In genomic region chr12:65570451-65571130, GRCh38 we compare ENCODE assay signal across 18 cellular contexts.
DNase-seq lines count a peak whose midpoint lies in the region; ATAC-seq and TF ChIP-seq lines count a peak whose summit lies in the region.
"Had no signal": no experiment of that assay in that cellular context is flagged by ENCODE, and none has a peak within 500 bp of the region (broad histone marks: within the 10 kb centered on the region; RNA-seq: fewer than 3 reads in every experiment).

No MANE protein-coding gene starts in this region.

- H3K79me2 ChIP-seq in trophoblast cell (ENCODE audit: control insufficient read depth, insufficient read depth, low read length, poor library complexity), result no peaks in the 10 kb centered on the region

- TF ChIP-seq CTCF in thyroid gland (IDR thresholded peaks at IDR 0.05) (no peak), glutamatergic neuron (IDR thresholded peaks at IDR 0.05; ENCODE audit: partially characterized antibody, unreplicated experiment) (no peak)

- no peak overlapping the region for H3K27ac ChIP-seq in trophoblast cell (ENCODE audit: low read depth, low read length)
- H3K27ac ChIP-seq in thyroid gland, result no peak overlapping the region

- no peak overlapping the region for H3K4ac ChIP-seq in trophoblast cell (ENCODE audit: low read depth, low read length)

- H3K79me1 ChIP-seq in trophoblast cell (ENCODE audit: low read length), result peaks cover 10% of the 10 kb centered on the region

- H2AFZ ChIP-seq in trophoblast cell (ENCODE audit: insufficient read depth, low read length, poor library complexity), result no peak overlapping the region

- H3K4me1 Mint-ChIP-seq in glutamatergic neuron (ENCODE audit: low read depth, unreplicated experiment), result no peaks in the 10 kb centered on the region
- H3K4me1 Mint-ChIP-seq: CD4-positive, alpha-beta memory T cell had no signal

- no peak overlapping the region for H3K27ac Mint-ChIP-seq in glutamatergic neuron (ENCODE audit: unreplicated experiment)
- H3K27ac Mint-ChIP-seq: CD4-positive, alpha-beta memory T cell; H9 had no signal

- peaks cover 16% of the 10 kb centered on the region for H3K36me3 Mint-ChIP-seq in glutamatergic neuron (ENCODE audit: unreplicated experiment)

- peak; percentile 55 to 66 for DNase-seq in NCI-H524 (lab: John Stamatoyannopoulos, UW)
- peak; percentile 84 for DNase-seq in NCI-H82 treated with DMSO at 0.1 percent for 48 hours (lab: John Stamatoyannopoulos, UW; ENCODE audit: unreplicated experiment)
- peak; percentile 19 for DNase-seq in amniotic epithelial cell (ENCODE audit: low read depth)
- no peak for DNase-seq in trophoblast cell
- no peak for DNase-seq in thyroid gland
- DNase-seq in glutamatergic neuron, result no peak
- no peak for DNase-seq in GDM1 (lab: John Stamatoyannopoulos, UW)
- DNase-seq: C1 segment of cervical spinal cord; Calu3; CD4-positive, alpha-beta memory T cell; COR-L47; DMS153; DND-41; GOT3; H9 had no signal

- H4K8ac ChIP-seq in trophoblast cell (ENCODE audit: low read depth, low read length), result no peak overlapping the region

- H3K27me3 ChIP-seq in trophoblast cell (ENCODE audit: insufficient read depth, low read length), result no peaks in the 10 kb centered on the region
- no peaks in the 10 kb centered on the region for H3K27me3 ChIP-seq in thyroid gland

- H3K4me3 Mint-ChIP-seq in glutamatergic neuron (ENCODE audit: unreplicated experiment), result no peak overlapping the region
- H3K4me3 Mint-ChIP-seq: CD4-positive, alpha-beta memory T cell; H9 had no signal

- no peak overlapping the region for H2BK120ac ChIP-seq in trophoblast cell (ENCODE audit: insufficient read depth, low read length, poor library complexity)

- H3K27me3 Mint-ChIP-seq in glutamatergic neuron (ENCODE audit: unreplicated experiment), result no peaks in the 10 kb centered on the region

- intact Hi-C loops in thyroid gland (cut with DNase I), result no loop called here

- H2BK5ac ChIP-seq in trophoblast cell (ENCODE audit: low read depth, low read length, poor library complexity), result no peak overlapping the region

- peak overlapping the region; percentile 24 for H2BK12ac ChIP-seq in trophoblast cell (ENCODE audit: low read length)

- H4K91ac ChIP-seq in trophoblast cell (ENCODE audit: low read depth, low read length), result no peak overlapping the region

- H3K36me3 ChIP-seq in trophoblast cell (ENCODE audit: control insufficient read depth in 1 of 2, insufficient read depth in 2 of 2, low read length in 2 of 2) (no peaks in the 10 kb centered on the region), thyroid gland (no peaks in the 10 kb centered on the region)

- H3K9me3 ChIP-seq in trophoblast cell (ENCODE audit: insufficient read depth, low read depth, low read length) (peaks cover 2% of the 10 kb centered on the region), thyroid gland (no peaks in the 10 kb centered on the region)

- WGBS in trophoblast cell (ENCODE audit: extremely low coverage, insufficient coverage, insufficient read length), result no CpG with 5 or more reads among the region's 4 CpGs
- 86 to 94% methylated on average over 4 of the region's 4 CpGs for WGBS in thyroid gland, 2 donors

- H3K9ac ChIP-seq in trophoblast cell (ENCODE audit: low read length), result no peak overlapping the region

- H3K9me3 Mint-ChIP-seq in glutamatergic neuron (ENCODE audit: unreplicated experiment), result no peaks in the 10 kb centered on the region

- no peak overlapping the region for H3K23ac ChIP-seq in trophoblast cell (ENCODE audit: low read length)

- H3K4me1 ChIP-seq in trophoblast cell (ENCODE audit: control insufficient read depth in 1 of 2, insufficient read depth in 2 of 2, low read length in 2 of 2), result peaks cover 0 to 2% of the 10 kb centered on the region in 2 experiments
- H3K4me1 ChIP-seq in thyroid gland, result no peaks in the 10 kb centered on the region

- no peak overlapping the region for H3K14ac ChIP-seq in trophoblast cell (ENCODE audit: low read length)

- no peak for TF ChIP-seq POLR2A in thyroid gland (IDR thresholded peaks at IDR 0.05)

- no peak overlapping the region for H3K4me3 ChIP-seq in trophoblast cell (ENCODE audit: low read depth, low read length)
- no peak overlapping the region for H3K4me3 ChIP-seq in thyroid gland (replicated peaks in 1 of 3)
- H3K4me3 ChIP-seq: GM12878 had no signal

- no peak overlapping the region for H3K18ac ChIP-seq in trophoblast cell (ENCODE audit: low read length)

- no peak overlapping the region for H3K4me2 ChIP-seq in trophoblast cell (ENCODE audit: low read length)

- no peak overlapping the region for H4K12ac ChIP-seq in trophoblast cell (ENCODE audit: low read depth, low read length)

- no peak for ATAC-seq in GM19351 (IDR thresholded peaks at IDR 0.05; ENCODE audit: unreplicated experiment)
- ATAC-seq: GM12878, HCT116 had no signal

- peak overlapping the region; percentile 21 for H2AK5ac ChIP-seq in trophoblast cell (ENCODE audit: low read length)

Comparison
In these comparisons a context has a peak if more than half of its experiments do, and no peak if none do; other contexts are left out.
1. DNase-seq: peak in NCI-H524 (2 of 2), NCI-H82 treated with DMSO at 0.1 percent for 48 hours (single experiment) and amniotic epithelial cell (single experiment); none in trophoblast cell (0 of 2), thyroid gland (0 of 2), glutamatergic neuron (single experiment) and GDM1 (single experiment).